2 cellular contexts compared by ENCODE assay signal in genomic region chr2:119208791-119209203, GRCh38.
TF ChIP-seq lines count a peak whose summit lies in the region.

No MANE protein-coding gene starts in this region.

TF ChIP-seq in GM23338, 12 proteins besides CTCF, POLR2A, EP300 and RAD21:
- TF ChIP-seq EZH2phosphoT487 (IDR thresholded peaks at IDR 0.05; ENCODE audit: unreplicated experiment) (no peak), CREB1 (CRISPR knock-in tag; IDR thresholded peaks at IDR 0.05; ENCODE audit: low read depth) (no peak), JUNB (IDR thresholded peaks at IDR 0.05; ENCODE audit: unreplicated experiment) (no peak), NANOG (IDR thresholded peaks at IDR 0.05; ENCODE audit: borderline replicate concordance) (no peak), POLR2AphosphoS5 (IDR thresholded peaks at IDR 0.05; ENCODE audit: low read depth) (no peak)
- TF ChIP-seq, protein P1, sequence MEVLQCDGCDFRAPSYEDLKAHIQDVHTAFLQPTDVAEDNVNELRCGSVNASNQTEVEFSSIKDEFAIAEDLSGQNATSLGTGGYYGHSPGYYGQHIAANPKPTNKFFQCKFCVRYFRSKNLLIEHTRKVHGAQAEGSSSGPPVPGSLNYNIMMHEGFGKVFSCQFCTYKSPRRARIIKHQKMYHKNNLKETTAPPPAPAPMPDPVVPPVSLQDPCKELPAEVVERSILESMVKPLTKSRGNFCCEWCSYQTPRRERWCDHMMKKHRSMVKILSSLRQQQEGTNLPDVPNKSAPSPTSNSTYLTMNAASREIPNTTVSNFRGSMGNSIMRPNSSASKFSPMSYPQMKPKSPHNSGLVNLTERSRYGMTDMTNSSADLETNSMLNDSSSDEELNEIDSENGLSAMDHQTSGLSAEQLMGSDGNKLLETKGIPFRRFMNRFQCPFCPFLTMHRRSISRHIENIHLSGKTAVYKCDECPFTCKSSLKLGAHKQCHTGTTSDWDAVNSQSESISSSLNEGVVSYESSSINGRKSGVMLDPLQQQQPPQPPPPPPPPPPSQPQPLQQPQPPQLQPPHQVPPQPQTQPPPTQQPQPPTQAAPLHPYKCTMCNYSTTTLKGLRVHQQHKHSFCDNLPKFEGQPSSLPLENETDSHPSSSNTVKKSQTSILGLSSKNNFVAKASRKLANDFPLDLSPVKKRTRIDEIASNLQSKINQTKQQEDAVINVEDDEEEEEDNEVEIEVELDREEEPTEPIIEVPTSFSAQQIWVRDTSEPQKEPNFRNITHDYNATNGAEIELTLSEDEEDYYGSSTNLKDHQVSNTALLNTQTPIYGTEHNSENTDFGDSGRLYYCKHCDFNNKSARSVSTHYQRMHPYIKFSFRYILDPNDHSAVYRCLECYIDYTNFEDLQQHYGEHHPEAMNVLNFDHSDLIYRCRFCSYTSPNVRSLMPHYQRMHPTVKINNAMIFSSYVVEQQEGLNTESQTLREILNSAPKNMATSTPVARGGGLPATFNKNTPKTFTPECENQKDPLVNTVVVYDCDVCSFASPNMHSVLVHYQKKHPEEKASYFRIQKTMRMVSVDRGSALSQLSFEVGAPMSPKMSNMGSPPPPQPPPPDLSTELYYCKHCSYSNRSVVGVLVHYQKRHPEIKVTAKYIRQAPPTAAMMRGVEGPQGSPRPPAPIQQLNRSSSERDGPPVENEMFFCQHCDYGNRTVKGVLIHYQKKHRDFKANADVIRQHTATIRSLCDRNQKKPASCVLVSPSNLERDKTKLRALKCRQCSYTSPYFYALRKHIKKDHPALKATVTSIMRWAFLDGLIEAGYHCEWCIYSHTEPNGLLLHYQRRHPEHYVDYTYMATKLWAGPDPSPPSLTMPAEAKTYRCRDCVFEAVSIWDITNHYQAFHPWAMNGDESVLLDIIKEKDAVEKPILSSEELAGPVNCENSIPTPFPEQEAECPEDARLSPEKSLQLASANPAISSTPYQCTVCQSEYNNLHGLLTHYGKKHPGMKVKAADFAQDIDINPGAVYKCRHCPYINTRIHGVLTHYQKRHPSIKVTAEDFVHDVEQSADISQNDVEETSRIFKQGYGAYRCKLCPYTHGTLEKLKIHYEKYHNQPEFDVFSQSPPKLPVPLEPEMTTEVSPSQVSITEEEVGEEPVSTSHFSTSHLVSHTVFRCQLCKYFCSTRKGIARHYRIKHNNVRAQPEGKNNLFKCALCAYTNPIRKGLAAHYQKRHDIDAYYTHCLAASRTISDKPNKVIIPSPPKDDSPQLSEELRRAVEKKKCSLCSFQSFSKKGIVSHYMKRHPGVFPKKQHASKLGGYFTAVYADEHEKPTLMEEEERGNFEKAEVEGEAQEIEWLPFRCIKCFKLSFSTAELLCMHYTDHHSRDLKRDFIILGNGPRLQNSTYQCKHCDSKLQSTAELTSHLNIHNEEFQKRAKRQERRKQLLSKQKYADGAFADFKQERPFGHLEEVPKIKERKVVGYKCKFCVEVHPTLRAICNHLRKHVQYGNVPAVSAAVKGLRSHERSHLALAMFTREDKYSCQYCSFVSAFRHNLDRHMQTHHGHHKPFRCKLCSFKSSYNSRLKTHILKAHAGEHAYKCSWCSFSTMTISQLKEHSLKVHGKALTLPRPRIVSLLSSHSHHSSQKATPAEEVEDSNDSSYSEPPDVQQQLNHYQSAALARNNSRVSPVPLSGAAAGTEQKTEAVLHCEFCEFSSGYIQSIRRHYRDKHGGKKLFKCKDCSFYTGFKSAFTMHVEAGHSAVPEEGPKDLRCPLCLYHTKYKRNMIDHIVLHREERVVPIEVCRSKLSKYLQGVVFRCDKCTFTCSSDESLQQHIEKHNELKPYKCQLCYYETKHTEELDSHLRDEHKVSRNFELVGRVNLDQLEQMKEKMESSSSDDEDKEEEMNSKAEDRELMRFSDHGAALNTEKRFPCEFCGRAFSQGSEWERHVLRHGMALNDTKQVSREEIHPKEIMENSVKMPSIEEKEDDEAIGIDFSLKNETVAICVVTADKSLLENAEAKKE (CRISPR knock-in tag; IDR thresholded peaks at IDR 0.05): no peak

TF ChIP-seq in HepG2, 621 proteins besides CTCF, POLR2A, EP300 and RAD21:
- TF ChIP-seq BRD4 (CRISPR knock-in tag; IDR thresholded peaks at IDR 0.05) (no peak), ZMAT3 (CRISPR knock-in tag; conservative IDR thresholded peaks at IDR 0.05) (no peak), ZNF296 (CRISPR knock-in tag; conservative IDR thresholded peaks at IDR 0.05) (no peak), ZFAT (CRISPR knock-in tag; conservative IDR thresholded peaks at IDR 0.05) (no peak), ZNF562 (CRISPR knock-in tag; IDR thresholded peaks at IDR 0.05; ENCODE audit: borderline replicate concordance) (no peak), MED13 (CRISPR knock-in tag; IDR thresholded peaks at IDR 0.05) (no peak), ZFP36 (IDR thresholded peaks at IDR 0.05; ENCODE audit: borderline replicate concordance, low read depth, low read length, partially characterized antibody) (no peak), ZNF546 (CRISPR knock-in tag; conservative IDR thresholded peaks at IDR 0.05) (no peak), TBX3 (IDR thresholded peaks at IDR 0.05; ENCODE audit: borderline replicate concordance) (no peak), HDAC2 (CRISPR knock-in tag; IDR thresholded peaks at IDR 0.05) (no peak), ZNF83 (CRISPR knock-in tag; IDR thresholded peaks at IDR 0.05; ENCODE audit: borderline replicate concordance) (no peak), ZNF660 (CRISPR knock-in tag; IDR thresholded peaks at IDR 0.05; ENCODE audit: borderline replicate concordance, low read depth) (no peak), GPN1 (CRISPR knock-in tag; IDR thresholded peaks at IDR 0.05; ENCODE audit: borderline replicate concordance) (no peak), HMGA1 (CRISPR knock-in tag; conservative IDR thresholded peaks at IDR 0.05) (no peak)
- TF ChIP-seq, protein P2, sequence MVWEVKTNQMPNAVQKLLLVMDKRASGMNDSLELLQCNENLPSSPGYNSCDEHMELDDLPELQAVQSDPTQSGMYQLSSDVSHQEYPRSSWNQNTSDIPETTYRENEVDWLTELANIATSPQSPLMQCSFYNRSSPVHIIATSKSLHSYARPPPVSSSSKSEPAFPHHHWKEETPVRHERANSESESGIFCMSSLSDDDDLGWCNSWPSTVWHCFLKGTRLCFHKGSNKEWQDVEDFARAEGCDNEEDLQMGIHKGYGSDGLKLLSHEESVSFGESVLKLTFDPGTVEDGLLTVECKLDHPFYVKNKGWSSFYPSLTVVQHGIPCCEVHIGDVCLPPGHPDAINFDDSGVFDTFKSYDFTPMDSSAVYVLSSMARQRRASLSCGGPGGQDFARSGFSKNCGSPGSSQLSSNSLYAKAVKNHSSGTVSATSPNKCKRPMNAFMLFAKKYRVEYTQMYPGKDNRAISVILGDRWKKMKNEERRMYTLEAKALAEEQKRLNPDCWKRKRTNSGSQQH (CRISPR knock-in tag; IDR thresholded peaks at IDR 0.05; ENCODE audit: low read depth): no peak
